ENCODE assay signal across 18 cellular contexts in the genomic region with DNA sequence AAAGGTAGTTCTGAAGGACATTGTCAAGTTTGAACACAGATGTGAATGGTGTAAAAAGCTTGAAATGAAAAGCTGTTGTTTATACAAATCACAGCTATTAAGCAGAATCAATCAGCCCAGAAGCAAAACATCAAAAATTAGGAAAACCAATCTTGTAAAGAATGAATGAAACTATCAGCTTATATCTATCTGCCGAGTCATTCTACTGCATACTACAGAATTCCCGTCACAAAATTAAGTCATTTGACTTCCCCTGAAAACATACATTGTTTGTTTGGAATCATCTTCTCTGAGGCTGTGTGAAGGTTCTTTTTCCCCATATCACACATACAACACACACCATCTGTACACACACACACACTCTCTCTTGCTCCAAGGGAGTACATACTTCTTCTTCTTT.
DNase-seq lines count a peak whose midpoint lies in the region; ATAC-seq and TF ChIP-seq lines count a peak whose summit lies in the region.
"Had no signal": no experiment of that assay in that cellular context is flagged by ENCODE, and none has a peak within 500 bp of the region (broad histone marks: within the 10 kb centered on the region; RNA-seq: fewer than 3 reads in every experiment).

No MANE protein-coding gene starts in this region.

- no peak for DNase-seq in activated T-cell treated with anti-CD3 and anti-CD28 coated beads, Interleukin-2, amount 50 U/mL, for 72 hours
- DNase-seq in activated T-cell treated with anti-CD3 and anti-CD28 coated beads, Interleukin-2, amount 50 U/mL, for 4 hours, result no peak
- DNase-seq in IMR-90, result peak; percentile 11
- DNase-seq in endothelial cell (ENCODE audit: low spot score), result no peak
- no peak for DNase-seq in stimulated activated naive CD8-positive, alpha-beta T cell treated with anti-CD3 and anti-CD28 coated beads, Interleukin-15, amount 100 ng/mL, for 72 hours
- no peak for DNase-seq in NCI-H1092 (lab: John Stamatoyannopoulos, UW)
- no peak for DNase-seq in inferior parietal cortex (ENCODE audit: extremely low spot score)
- DNase-seq in Peyer's patch, result no peak
- DNase-seq: Caco-2, DMS153, NCI-H1048, NCI-H146, NCI-H2081 treated with DMSO at 0.1 percent for 48 hours, NCI-H510A, NCI-H82, PC-3 had no signal

- no peak overlapping the region for H3K18ac ChIP-seq in IMR-90 (ENCODE audit: low read depth, low read length)

- no peak overlapping the region for H2AK5ac ChIP-seq in IMR-90 (ENCODE audit: low read depth, low read length)

- H3K27me3 Mint-ChIP-seq in activated T-cell treated with anti-CD3 and anti-CD28 coated beads, Interleukin-2, amount 50 U/mL, for 72 hours (ENCODE audit: low read depth), result no peaks in the 10 kb centered on the region
- H3K27me3 Mint-ChIP-seq in activated T-cell treated with anti-CD3 and anti-CD28 coated beads, Interleukin-2, amount 50 U/mL, for 4 hours (ENCODE audit: low read depth), result no peaks in the 10 kb centered on the region
- H3K27me3 Mint-ChIP-seq in endothelial cell (ENCODE audit: unreplicated experiment), result no peaks in the 10 kb centered on the region
- H3K27me3 Mint-ChIP-seq in stimulated activated naive CD8-positive, alpha-beta T cell treated with anti-CD3 and anti-CD28 coated beads, Interleukin-15, amount 100 ng/mL, for 72 hours, result no peaks in the 10 kb centered on the region

- no peak for ATAC-seq in activated T-cell treated with anti-CD3 and anti-CD28 coated beads, Interleukin-2, amount 50 U/mL, for 72 hours (replicated peaks in 1 of 2)
- ATAC-seq in activated T-cell treated with anti-CD3 and anti-CD28 coated beads, Interleukin-2, amount 50 U/mL, for 4 hours, result no peak
- 0 out of 2 replicates have a peak, but pooled peaks have one; percentile 21 for ATAC-seq in IMR-90 (ENCODE audit: low read depth)
- ATAC-seq in stimulated activated naive CD8-positive, alpha-beta T cell treated with anti-CD3 and anti-CD28 coated beads, Interleukin-15, amount 100 ng/mL, for 72 hours, result peak; percentile 7

- H4K91ac ChIP-seq in IMR-90 (ENCODE audit: insufficient read depth, low read depth, low read length), result no peak overlapping the region

- H3K4ac ChIP-seq in IMR-90 (ENCODE audit: low read depth, low read length), result no peak overlapping the region

- no peak overlapping the region for H2AFZ ChIP-seq in IMR-90 (replicated peaks; ENCODE audit: low read length, poor library complexity)

- H3K27me3 ChIP-seq in IMR-90 (ENCODE audit: control insufficient read depth, insufficient read depth, low read length) (no peaks in the 10 kb centered on the region), Peyer's patch (no peaks in the 10 kb centered on the region)

- intact Hi-C loops in IMR-90 (cut with micrococcal nuclease), result no loop called here

- BruUV-seq in IMR-90 (replicated peaks; lab: Mats Ljungman, UMichigan), result no TSS peak

- H3K14ac ChIP-seq in IMR-90 (replicated peaks; ENCODE audit: low read depth, low read length), result no peak overlapping the region

- H3K4me1 ChIP-seq in IMR-90 (ENCODE audit: control insufficient read depth, insufficient read depth, low read length), result 0 out of 2 replicates have a peak, but pooled peaks cover 3% of the 10 kb centered on the region
- H3K4me1 ChIP-seq in Peyer's patch, result no peaks in the 10 kb centered on the region
- H3K4me1 ChIP-seq: Caco-2 had no signal

- H3K4me3 ChIP-seq in IMR-90 (ENCODE audit: insufficient read depth, low read depth, low read length) (no peak overlapping the region), Peyer's patch (no peak overlapping the region)

- no peaks in the 10 kb centered on the region for H3K9me3 Mint-ChIP-seq in activated T-cell treated with anti-CD3 and anti-CD28 coated beads, Interleukin-2, amount 50 U/mL, for 72 hours
- H3K9me3 Mint-ChIP-seq in activated T-cell treated with anti-CD3 and anti-CD28 coated beads, Interleukin-2, amount 50 U/mL, for 4 hours, result no peaks in the 10 kb centered on the region
- H3K9me3 Mint-ChIP-seq in endothelial cell (ENCODE audit: unreplicated experiment), result no peaks in the 10 kb centered on the region
- H3K9me3 Mint-ChIP-seq in stimulated activated naive CD8-positive, alpha-beta T cell treated with anti-CD3 and anti-CD28 coated beads, Interleukin-15, amount 100 ng/mL, for 72 hours, result no peaks in the 10 kb centered on the region
- H3K9me3 Mint-ChIP-seq: CD14-positive monocyte had no signal

- no peak overlapping the region for H4K8ac ChIP-seq in IMR-90 (ENCODE audit: low read depth in 2 of 2, low read length in 2 of 2)

- no peaks in the 10 kb centered on the region for H3K79me1 ChIP-seq in IMR-90 (ENCODE audit: low read depth in 1 of 2, low read length in 2 of 2)

- H3K9ac ChIP-seq in IMR-90 (ENCODE audit: low read depth, low read length), result no peak overlapping the region
- H3K9ac ChIP-seq: KMS-11 had no signal

- H3K56ac ChIP-seq in IMR-90 (ENCODE audit: extremely low read depth, insufficient read depth, low read length), result no peak overlapping the region

- H2AK9ac ChIP-seq in IMR-90 (replicated peaks; ENCODE audit: low read depth, low read length, poor library complexity), result no peak overlapping the region

- TF ChIP-seq CTCF in IMR-90 (conservative IDR thresholded peaks at IDR 0.05; ENCODE audit: low read depth, low read length) (no peak), endothelial cell (IDR thresholded peaks at IDR 0.05; ENCODE audit: unreplicated experiment) (no peak), Peyer's patch (IDR thresholded peaks at IDR 0.05) (no peak)

- H3K36me3 ChIP-seq in IMR-90 (ENCODE audit: control insufficient read depth, insufficient read depth, low read length) (peaks cover 16% of the 10 kb centered on the region), Peyer's patch (peaks cover 0 to 41% (median 0%) of the 10 kb centered on the region in 3 donors)

- TF ChIP-seq RAD21 in IMR-90 (IDR thresholded peaks at IDR 0.05; ENCODE audit: low read length), result no peak

- CTCF ChIA-PET in IMR-90 (lab: Yijun Ruan, JAX), result interaction anchor here (0.5 to 0.9 kb wide), 2 partner anchors 45 to 491 kb away, joined by 3 read pairs; no protein-coding TSS in a partner anchor

- H3K4me2 ChIP-seq in IMR-90 (ENCODE audit: low read depth, low read length), result no peak overlapping the region
- H3K4me2 ChIP-seq: KMS-11 had no signal

- peaks cover 2 to 22% of the 10 kb centered on the region in 2 donors for H3K36me3 Mint-ChIP-seq in activated T-cell treated with anti-CD3 and anti-CD28 coated beads, Interleukin-2, amount 50 U/mL, for 72 hours (ENCODE audit: insufficient read depth in 2 of 2)
- peaks cover 45% of the 10 kb centered on the region for H3K36me3 Mint-ChIP-seq in activated T-cell treated with anti-CD3 and anti-CD28 coated beads, Interleukin-2, amount 50 U/mL, for 4 hours (ENCODE audit: insufficient read depth)
- H3K36me3 Mint-ChIP-seq in endothelial cell (ENCODE audit: low read depth, unreplicated experiment), result peaks cover 26% of the 10 kb centered on the region

- in situ Hi-C loops in IMR-90 (cut with MboI; ENCODE audit: low sequenced_read_pairs), result no loop called here

- WGBS in IMR-90 (ENCODE audit: extremely low coverage in 2 of 2, insufficient read length in 1 of 2), 2 experiments, result no CpG with 5 or more reads among the region's 2 CpGs

- H3K27ac ChIP-seq in IMR-90 (ENCODE audit: insufficient read depth, low read length), result no peak overlapping the region
- no peak overlapping the region for H3K27ac ChIP-seq in Peyer's patch
- H3K27ac ChIP-seq: KMS-11 had no signal

- TF ChIP-seq POLR2A in IMR-90 (IDR thresholded peaks at IDR 0.05; ENCODE audit: low read depth, low read length), result no peak
- TF ChIP-seq POLR2A in Peyer's patch (IDR thresholded peaks at IDR 0.05), result no peak

- H2BK5ac ChIP-seq in IMR-90 (ENCODE audit: low read depth, low read length, poor library complexity, severe bottlenecking), result peak overlapping the region; percentile 70

- peaks cover 12% of the 10 kb centered on the region for H3K4me1 Mint-ChIP-seq in activated T-cell treated with anti-CD3 and anti-CD28 coated beads, Interleukin-2, amount 50 U/mL, for 72 hours (ENCODE audit: low read depth)
- no peaks in the 10 kb centered on the region for H3K4me1 Mint-ChIP-seq in activated T-cell treated with anti-CD3 and anti-CD28 coated beads, Interleukin-2, amount 50 U/mL, for 4 hours (ENCODE audit: low read depth)
- no peaks in the 10 kb centered on the region for H3K4me1 Mint-ChIP-seq in endothelial cell (ENCODE audit: unreplicated experiment)
- no peaks in the 10 kb centered on the region for H3K4me1 Mint-ChIP-seq in stimulated activated naive CD8-positive, alpha-beta T cell treated with anti-CD3 and anti-CD28 coated beads, Interleukin-15, amount 100 ng/mL, for 72 hours
- H3K4me1 Mint-ChIP-seq: CD14-positive monocyte had no signal

- H2BK15ac ChIP-seq in IMR-90 (ENCODE audit: low read depth, low read length), result no peak overlapping the region

- H3K23ac ChIP-seq in IMR-90 (ENCODE audit: low read depth, low read length), result no peak overlapping the region

- POLR2A ChIA-PET in IMR-90 (lab: Charles Lee; ENCODE audit: unreplicated experiment), result no interaction called here

- H3K27ac Mint-ChIP-seq in activated T-cell treated with anti-CD3 and anti-CD28 coated beads, Interleukin-2, amount 50 U/mL, for 72 hours, result peak overlapping the region; percentile 41
- no peak overlapping the region for H3K27ac Mint-ChIP-seq in endothelial cell (ENCODE audit: unreplicated experiment)
- no peak overlapping the region for H3K27ac Mint-ChIP-seq in stimulated activated naive CD8-positive, alpha-beta T cell treated with anti-CD3 and anti-CD28 coated beads, Interleukin-15, amount 100 ng/mL, for 72 hours
- H3K27ac Mint-ChIP-seq: CD14-positive monocyte had no signal

- H3K9me3 ChIP-seq in IMR-90 (ENCODE audit: control insufficient read depth, insufficient read depth, low read length), result no peaks in the 10 kb centered on the region
- no peaks in the 10 kb centered on the region for H3K9me3 ChIP-seq in Peyer's patch

- H3K4me3 Mint-ChIP-seq in activated T-cell treated with anti-CD3 and anti-CD28 coated beads, Interleukin-2, amount 50 U/mL, for 72 hours, result no peak overlapping the region
- no peak overlapping the region for H3K4me3 Mint-ChIP-seq in activated T-cell treated with anti-CD3 and anti-CD28 coated beads, Interleukin-2, amount 50 U/mL, for 4 hours
- H3K4me3 Mint-ChIP-seq in endothelial cell (ENCODE audit: unreplicated experiment), result peak overlapping the region; percentile 17
- no peak overlapping the region for H3K4me3 Mint-ChIP-seq in stimulated activated naive CD8-positive, alpha-beta T cell treated with anti-CD3 and anti-CD28 coated beads, Interleukin-15, amount 100 ng/mL, for 72 hours
- H3K4me3 Mint-ChIP-seq: CD14-positive monocyte had no signal

- dilution Hi-C loops in IMR-90 (cut with HindIII; ENCODE audit: low sequenced_read_pairs, unreplicated experiment), result no loop called here

- no peak overlapping the region for H2BK20ac ChIP-seq in IMR-90 (ENCODE audit: low read depth, low read length)

- H4K20me1 ChIP-seq in IMR-90 (ENCODE audit: insufficient read depth, low read length), result no peaks in the 10 kb centered on the region

- H4K5ac ChIP-seq in IMR-90 (ENCODE audit: low read depth, low read length), result no peak overlapping the region

- no peak overlapping the region for H2BK120ac ChIP-seq in IMR-90 (ENCODE audit: low read depth, low read length)

- H3K9me1 ChIP-seq in IMR-90 (ENCODE audit: insufficient read depth, low read length), result peaks cover 4% of the 10 kb centered on the region; the same call in 1 of the 2 replicates

TF ChIP-seq in IMR-90, 13 proteins besides CTCF, POLR2A, EP300 and RAD21:
- TF ChIP-seq MAFK (IDR thresholded peaks at IDR 0.05; ENCODE audit: low read depth, low read length), result no peak
- TF ChIP-seq NFE2L2 (IDR thresholded peaks at IDR 0.05; ENCODE audit: low read depth, low read length), result peak; percentile 55

Comparison
In these comparisons a context has a peak if more than half of its experiments do, and no peak if none do; other contexts are left out.
1. ATAC-seq: peak in IMR-90 (single experiment) and stimulated activated naive CD8-positive, alpha-beta T cell treated with anti-CD3 and anti-CD28 coated beads, Interleukin-15, amount 100 ng/mL, for 72 hours (single experiment); none in activated T-cell treated with anti-CD3 and anti-CD28 coated beads, Interleukin-2, amount 50 U/mL, for 72 hours (0 of 2) and activated T-cell treated with anti-CD3 and anti-CD28 coated beads, Interleukin-2, amount 50 U/mL, for 4 hours (0 of 2).